10 cellular contexts compared by ENCODE assay signal in the genomic region with DNA sequence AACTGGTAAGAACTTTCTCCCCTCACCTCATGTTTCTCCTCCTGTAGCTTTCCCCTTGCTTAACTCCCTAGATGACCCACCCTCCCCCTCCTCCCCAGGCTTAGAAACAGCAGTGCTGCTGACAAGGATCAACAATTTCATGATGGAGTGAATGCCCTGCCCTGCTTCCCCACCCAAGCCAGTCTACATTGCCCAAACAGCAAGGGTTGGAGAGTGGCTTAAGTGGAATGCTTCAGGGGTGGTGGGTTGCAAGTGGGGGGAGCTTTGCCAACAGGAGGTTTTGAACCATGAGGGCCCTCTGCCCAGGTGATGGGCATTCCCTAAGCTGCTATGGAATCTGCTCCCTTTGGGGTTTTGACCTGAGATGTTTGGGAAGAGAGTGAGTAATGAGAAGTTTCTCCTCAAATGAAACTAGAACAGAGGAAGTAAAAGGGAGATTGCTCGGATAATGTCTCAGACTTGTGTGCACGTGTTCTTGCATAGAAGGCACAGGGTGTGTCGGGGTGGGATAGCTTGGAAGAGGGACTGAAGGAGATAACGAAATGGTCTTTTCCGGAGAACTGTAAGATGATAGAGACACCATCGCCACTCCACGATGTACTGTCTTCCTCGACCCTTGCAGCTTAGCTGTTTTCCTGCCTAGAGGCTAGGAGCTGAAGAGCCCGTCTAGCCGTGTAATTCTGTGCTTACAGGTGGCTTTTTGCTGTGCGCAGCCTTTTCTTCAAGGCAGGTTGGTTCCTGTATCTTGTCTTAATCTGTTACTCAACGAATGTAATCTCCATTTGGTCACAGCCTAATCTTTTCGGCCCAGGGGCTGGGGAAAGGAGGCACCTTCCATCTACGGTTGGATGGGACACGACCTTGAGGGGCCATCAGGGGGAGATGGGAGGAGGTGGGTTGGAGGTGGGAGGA. TPM values are rescaled to one million over a fixed set of nuclear protein-coding genes. Genes with fewer than 3 reads are reported as not detected.
A peak's percentile ranks its signal among the peaks of the same experiment; 100 is the strongest.
DNase-seq lines count a peak whose midpoint lies in the region; ATAC-seq, FAIRE-seq and TF ChIP-seq lines count a peak whose summit lies in the region.
"Had no signal": no experiment of that assay in that cellular context is flagged by ENCODE, and none has a peak within 500 bp of the region (broad histone marks: within the 10 kb centered on the region; RNA-seq: fewer than 3 reads in every experiment).

No MANE protein-coding gene starts in this region.

- peak overlapping the region; percentile 87 for H3K4me3 Mint-ChIP-seq in activated T-helper 17 cell treated with anti-CD3 and anti-CD28 coated beads, Interleukin-2, amount 50 U/mL, for 72 hours

- H3K27me3 ChIP-seq in heart left ventricle (peaks cover 0 to 13% (median 0%) of the 10 kb centered on the region in 9 donors), upper lobe of left lung (peaks cover 0 to 9% (median 0%) of the 10 kb centered on the region in 4 donors)

- no peaks in the 10 kb centered on the region for H3K9me3 ChIP-seq in heart left ventricle
- no peaks in the 10 kb centered on the region for H3K9me3 ChIP-seq in kidney (ENCODE audit: control insufficient read depth in 1 of 2, low read length in 2 of 2)
- no peaks in the 10 kb centered on the region for H3K9me3 ChIP-seq in upper lobe of left lung

- TF ChIP-seq CTCF in heart left ventricle (IDR thresholded peaks at IDR 0.05) (no peak), kidney (IDR thresholded peaks at IDR 0.05; ENCODE audit: borderline replicate concordance, extremely low read depth, insufficient read depth) (no peak), upper lobe of left lung (IDR thresholded peaks at IDR 0.05) (no peak)

- no peaks in the 10 kb centered on the region for H3K9me3 Mint-ChIP-seq in activated T-helper 17 cell treated with anti-CD3 and anti-CD28 coated beads, Interleukin-2, amount 50 U/mL, for 72 hours

- intact Hi-C loops in heart left ventricle (cut with DNase I), result loop anchor here in 5 of 10 donors (2.0 to 10.0 kb wide), 6 partner anchors 138 to 238 kb away; a partner anchor contains a TSS
- intact Hi-C loops in Right ventricle myocardium inferior (cut with DNase I), result no loop called here
- intact Hi-C loops in kidney (cut with DNase I), result no loop called here

- TF ChIP-seq POLR2A in heart left ventricle (IDR thresholded peaks at IDR 0.05) (no peak), upper lobe of left lung (IDR thresholded peaks at IDR 0.05) (no peak)

- no peak for ATAC-seq in heart left ventricle
- ATAC-seq in Right ventricle myocardium inferior, result no peak
- ATAC-seq in activated T-helper 17 cell treated with anti-CD3 and anti-CD28 coated beads, Interleukin-2, amount 50 U/mL, for 72 hours (replicated peaks), result peak; percentile 2
- ATAC-seq in upper lobe of left lung (ENCODE audit: low FRiP score in 2 of 2), result no peak

- H3K36me3 Mint-ChIP-seq in activated T-helper 17 cell treated with anti-CD3 and anti-CD28 coated beads, Interleukin-2, amount 50 U/mL, for 72 hours (ENCODE audit: low read depth), result no peaks in the 10 kb centered on the region

- H3K36me3 ChIP-seq in heart left ventricle (no peaks in the 10 kb centered on the region), kidney (ENCODE audit: control insufficient read depth in 1 of 2, insufficient read depth in 2 of 2, low read length in 2 of 2) (no peaks in the 10 kb centered on the region), upper lobe of left lung (no peaks in the 10 kb centered on the region)

- H3K27me3 Mint-ChIP-seq in activated T-helper 17 cell treated with anti-CD3 and anti-CD28 coated beads, Interleukin-2, amount 50 U/mL, for 72 hours, result no peaks in the 10 kb centered on the region

- H3K4me3 ChIP-seq in heart left ventricle, result peak overlapping the region in 11 of 12 donors; percentile 42 to 94 (median 68)
- H3K4me3 ChIP-seq in kidney (ENCODE audit: low read length in 2 of 2), result peak overlapping the region; percentile 82 to 84
- peak overlapping the region; percentile 34 to 70 (median 62) for H3K4me3 ChIP-seq in upper lobe of left lung

- H3K27ac Mint-ChIP-seq in activated T-helper 17 cell treated with anti-CD3 and anti-CD28 coated beads, Interleukin-2, amount 50 U/mL, for 72 hours, result peak overlapping the region; percentile 88

- peak overlapping the region in 1 of 2 donors; percentile 77 for H3K9ac ChIP-seq in kidney (ENCODE audit: low read length in 2 of 2)

- H3K4me1 Mint-ChIP-seq in activated T-helper 17 cell treated with anti-CD3 and anti-CD28 coated beads, Interleukin-2, amount 50 U/mL, for 72 hours, result no peaks in the 10 kb centered on the region

- WGBS in heart left ventricle, 4 donors, result 54 to 66% (median 62%) methylated on average over 15 of the region's 15 CpGs
- WGBS in upper lobe of left lung, 2 donors, result 64 to 69% methylated on average over 12 to 15 of the region's 15 CpGs

- H3K27ac ChIP-seq in heart left ventricle, result peak overlapping the region in 6 of 12 donors; percentile 70 to 97 (median 86)
- H3K27ac ChIP-seq in kidney (ENCODE audit: low read depth in 2 of 2, low read length in 2 of 2), result no peak overlapping the region
- peak overlapping the region in 2 of 4 donors; percentile 71 to 78 for H3K27ac ChIP-seq in upper lobe of left lung

- TF ChIP-seq EP300 in upper lobe of left lung (IDR thresholded peaks at IDR 0.05), result no peak

- DNase-seq in heart left ventricle, result no peak
- no peak for DNase-seq in Right ventricle myocardium inferior (ENCODE audit: missing footprints)
- DNase-seq in kidney, result no peak
- no peak for DNase-seq in upper lobe of left lung
- no peak for DNase-seq in NCI-H2171 treated with DMSO at 0.1 percent for 48 hours (lab: John Stamatoyannopoulos, UW)
- no peak for DNase-seq in activated CD4-positive, CD25-positive, alpha-beta regulatory T cell treated with anti-CD3 and anti-CD28 coated beads, Interleukin-2, amount 50 U/mL, for 72 hours
- no peak for DNase-seq in NCI-H2107 (lab: John Stamatoyannopoulos, UW)

- H3K4me1 ChIP-seq in heart left ventricle (peaks cover 0 to 20% (median 3%) of the 10 kb centered on the region in 12 donors), kidney (ENCODE audit: control insufficient read depth in 1 of 2, insufficient read depth in 1 of 2, low read depth in 1 of 2, low read length in 2 of 2) (peaks cover 0 to 2% of the 10 kb centered on the region in 2 donors), upper lobe of left lung (peaks cover 0 to 3% (median 0%) of the 10 kb centered on the region in 4 donors)

- FAIRE-seq in kidney (lab: Jason Lieb, UNC), result no peak

RNA-seq across cellular contexts. Expression of a gene that starts 10.1 kb away (rescaled TPM):
- total RNA-seq in heart left ventricle (not detected), Right ventricle myocardium inferior (not detected), kidney (7.0 TPM), upper lobe of left lung (not detected)
- polyA plus RNA-seq in heart left ventricle (not detected), kidney (ENCODE audit: insufficient read depth, low read depth, low replicate concordance) (2.5 TPM)
- total RNA-seq in activated T-helper 17 cell treated with anti-CD3 and anti-CD28 coated beads, Interleukin-2, amount 50 U/mL, for 72 hours, result under 1 TPM; 0.24 to 0.69 TPM
- total RNA-seq: pulmonary artery endothelial cell, SK-MEL-5 had no signal

RNA-seq across cellular contexts. Expression of a gene that starts 11.4 kb away (rescaled TPM):
- total RNA-seq in heart left ventricle (10 to 100 TPM in 5 of 9 donors, 1 to 10 TPM in 4; 6.8 to 14.8 (median 10.3) TPM), Right ventricle myocardium inferior (9.5 TPM), kidney (38.3 TPM), upper lobe of left lung (10 to 100 TPM; 11.2 to 29.9 (median 16.6) TPM)
- polyA plus RNA-seq in heart left ventricle (1 to 10 TPM; 6.1 to 9.1 TPM), kidney (ENCODE audit: insufficient read depth, low read depth, low replicate concordance) (14.2 TPM)
- total RNA-seq in activated T-helper 17 cell treated with anti-CD3 and anti-CD28 coated beads, Interleukin-2, amount 50 U/mL, for 72 hours, result 10 to 100 TPM; 17.3 to 17.6 TPM
